In genomic region chr4:173919196-173919595, GRCh38 we compare ENCODE assay signal across 19 cellular contexts.
A peak's percentile ranks its signal among the peaks of the same experiment; 100 is the strongest.
DNase-seq lines count a peak whose midpoint lies in the region; ATAC-seq, FAIRE-seq and TF ChIP-seq lines count a peak whose summit lies in the region.
"Had no signal": no experiment of that assay in that cellular context is flagged by ENCODE, and none has a peak within 500 bp of the region (broad histone marks: within the 10 kb centered on the region; RNA-seq: fewer than 3 reads in every experiment).

No MANE protein-coding gene starts in this region.

- in situ Hi-C loops in astrocyte of the spinal cord (cut with HindIII; ENCODE audit: low sequenced_read_pairs) = no loop called here

- H3K4me1 ChIP-seq in sigmoid colon = peaks cover 0 to 61% (median 47%) of the 10 kb centered on the region in 4 donors
- H3K4me1 ChIP-seq in Peyer's patch = no peaks in the 10 kb centered on the region

- no peak for ATAC-seq in omental fat pad (ENCODE audit: low FRiP score)

- H3K9me3 ChIP-seq in sigmoid colon = no peaks in the 10 kb centered on the region
- no peaks in the 10 kb centered on the region for H3K9me3 ChIP-seq in Peyer's patch
- H3K9me3 ChIP-seq: BLaER1 had no signal

- intact Hi-C loops in sigmoid colon (cut with DNase I) = no loop called here

- H3K27ac ChIP-seq in sigmoid colon = peak overlapping the region; percentile 31 to 80 (median 76)
- no peak overlapping the region for H3K27ac ChIP-seq in Peyer's patch
- H3K27ac ChIP-seq: BLaER1 had no signal

- H3K27me3 ChIP-seq in sigmoid colon (no peaks in the 10 kb centered on the region), Peyer's patch (no peaks in the 10 kb centered on the region)
- H3K27me3 ChIP-seq: BLaER1 had no signal

- TF ChIP-seq POLR2A in sigmoid colon (IDR thresholded peaks at IDR 0.05) = no peak
- TF ChIP-seq POLR2A in Peyer's patch (IDR thresholded peaks at IDR 0.05) = no peak

- DNase-seq in astrocyte of the spinal cord (ENCODE audit: low read depth, low spot score) (peak; percentile 25), fibroblast of villous mesenchyme (ENCODE audit: low read depth) (peak; percentile 75), sigmoid colon (no peak), omental fat pad (ENCODE audit: low spot score) (no peak), Peyer's patch (no peak), DMS79 (lab: John Stamatoyannopoulos, UW) (no peak)
- DNase-seq: CD4-positive, alpha-beta memory T cell; EL; KBM-7; NCI-H1105; NCI-H1694; NCI-H2081 treated with DMSO at 0.1 percent for 48 hours; NCI-H510A; NCI-H748 treated with DMSO at 0.1 percent for 48 hours; Right ventricle myocardium superior had no signal

- peak; percentile 100 for FAIRE-seq in TTC549 (lab: Jason Lieb, UNC)
- FAIRE-seq: GM12891, GM19239 had no signal

- H3K36me3 ChIP-seq in sigmoid colon = no peaks in the 10 kb centered on the region
- H3K36me3 ChIP-seq in Peyer's patch = no peaks in the 10 kb centered on the region
- H3K36me3 ChIP-seq: BLaER1 had no signal

- no peak for TF ChIP-seq EP300 in sigmoid colon (IDR thresholded peaks at IDR 0.05)

- TF ChIP-seq CTCF in astrocyte of the spinal cord (IDR thresholded peaks at IDR 0.05; ENCODE audit: low read depth, low read length) (no peak), fibroblast of villous mesenchyme (IDR thresholded peaks at IDR 0.05; ENCODE audit: insufficient read depth, low read depth, low read length) (no peak), sigmoid colon (IDR thresholded peaks at IDR 0.05) (no peak), omental fat pad (IDR thresholded peaks at IDR 0.05) (no peak), Peyer's patch (IDR thresholded peaks at IDR 0.05) (no peak)

- H3K4me3 ChIP-seq in astrocyte of the spinal cord (ENCODE audit: low read depth, low read length) (no peak overlapping the region), fibroblast of villous mesenchyme (ENCODE audit: low read depth, low read length) (no peak overlapping the region), sigmoid colon (no peak overlapping the region), Peyer's patch (no peak overlapping the region)
- H3K4me3 ChIP-seq: BLaER1 had no signal

- WGBS in sigmoid colon, 2 donors = 48 to 69% methylated on average over 2 of the region's 2 CpGs

Comparison
In these comparisons a context has a peak if more than half of its experiments do, and no peak if none do; other contexts are left out.
1. DNase-seq: peak in astrocyte of the spinal cord (single experiment) and fibroblast of villous mesenchyme (single experiment); none in sigmoid colon (single experiment), omental fat pad (single experiment), Peyer's patch (0 of 3) and DMS79 (single experiment).
2. H3K27ac ChIP-seq: peak in sigmoid colon (4 of 4); none in Peyer's patch (0 of 4).